Comparison of ENCODE assay signal across 13 cellular contexts in genomic region chr1:207993477-207994445, GRCh38.
A peak's percentile ranks its signal among the peaks of the same experiment; 100 is the strongest.
DNase-seq lines count a peak whose midpoint lies in the region; ATAC-seq, FAIRE-seq and TF ChIP-seq lines count a peak whose summit lies in the region.
"Had no signal": no experiment of that assay in that cellular context is flagged by ENCODE, and none has a peak within 500 bp of the region (broad histone marks: within the 10 kb centered on the region; RNA-seq: fewer than 3 reads in every experiment).

No MANE protein-coding gene starts in this region.

- no peak overlapping the region for H3K9ac ChIP-seq in astrocyte (ENCODE audit: low read length)

- H3K27ac ChIP-seq in astrocyte (ENCODE audit: low read depth, low read length) (no peak overlapping the region), lower lobe of right lung (no peak overlapping the region)
- H3K27ac ChIP-seq in effector memory CD4-positive, alpha-beta T cell (ENCODE audit: insufficient read depth, low read length, poor library complexity, severe bottlenecking): no peak overlapping the region
- H3K27ac ChIP-seq: VCaP had no signal

- no peaks in the 10 kb centered on the region for H3K4me1 Mint-ChIP-seq in astrocyte (ENCODE audit: low read depth, unreplicated experiment)

- DNase-seq in Daoy (ENCODE audit: low read depth): peak; percentile 16
- DNase-seq in HuH-7 (ENCODE audit: low spot score): peak; percentile 17
- DNase-seq in astrocyte (ENCODE audit: low read depth): no peak
- no peak for DNase-seq in lower lobe of right lung
- no peak for DNase-seq in stimulated activated CD4-positive, alpha-beta T cell treated with anti-CD3 and anti-CD28 coated beads, Interleukin-4, amount 100 ng/mL, for 1 hour
- DNase-seq in effector memory CD4-positive, alpha-beta T cell: no peak
- DNase-seq: aorta; NCI-H2107; stimulated activated CD4-positive, alpha-beta T cell treated with anti-CD3 and anti-CD28 coated beads, Interleukin-2, amount 100 ng/mL, for 24 hours had no signal

- H4K20me1 ChIP-seq in astrocyte (ENCODE audit: insufficient read depth, low read length): no peaks in the 10 kb centered on the region

- H3K4me3 ChIP-seq in astrocyte (ENCODE audit: insufficient read depth, low read depth, low read length) (no peak overlapping the region), lower lobe of right lung (no peak overlapping the region)
- H3K4me3 ChIP-seq in effector memory CD4-positive, alpha-beta T cell (ENCODE audit: insufficient read depth, low read depth, low read length, poor library complexity, severe bottlenecking): no peak overlapping the region

- intact Hi-C loops in lower lobe of right lung (cut with DNase I): no loop called here

- H3K9me3 ChIP-seq in astrocyte (ENCODE audit: insufficient read depth, low read depth, low read length): no peaks in the 10 kb centered on the region
- no peaks in the 10 kb centered on the region for H3K9me3 ChIP-seq in lower lobe of right lung
- no peaks in the 10 kb centered on the region for H3K9me3 ChIP-seq in effector memory CD4-positive, alpha-beta T cell (ENCODE audit: control insufficient read depth, low read length)

- H3K36me3 Mint-ChIP-seq in astrocyte (ENCODE audit: low read depth, unreplicated experiment): no peaks in the 10 kb centered on the region

- H3K27me3 Mint-ChIP-seq in astrocyte (ENCODE audit: low read depth, unreplicated experiment): peaks cover 4% of the 10 kb centered on the region

- ATAC-seq in lower lobe of right lung (no peak), GM21576 (IDR thresholded peaks at IDR 0.05; ENCODE audit: unreplicated experiment) (no peak), HG03342 (IDR thresholded peaks at IDR 0.05; ENCODE audit: unreplicated experiment) (no peak)

- H3K36me3 ChIP-seq in astrocyte (ENCODE audit: insufficient read depth, low read length): no peaks in the 10 kb centered on the region
- H3K36me3 ChIP-seq in lower lobe of right lung: no peaks in the 10 kb centered on the region
- H3K36me3 ChIP-seq in effector memory CD4-positive, alpha-beta T cell (ENCODE audit: control insufficient read depth, insufficient read depth, low read length): no peaks in the 10 kb centered on the region

- no peaks in the 10 kb centered on the region for H3K4me1 ChIP-seq in astrocyte (ENCODE audit: insufficient read depth, low read length)
- H3K4me1 ChIP-seq in lower lobe of right lung: no peaks in the 10 kb centered on the region
- H3K4me1 ChIP-seq in effector memory CD4-positive, alpha-beta T cell (ENCODE audit: control insufficient read depth, insufficient read depth, low read length, poor library complexity, severe bottlenecking): no peaks in the 10 kb centered on the region

- H3K79me2 ChIP-seq in astrocyte (ENCODE audit: insufficient read depth, low read length): no peaks in the 10 kb centered on the region

- H3K9me3 Mint-ChIP-seq in astrocyte (ENCODE audit: unreplicated experiment): peaks cover 10% of the 10 kb centered on the region

- H2AFZ ChIP-seq in astrocyte (ENCODE audit: low read depth, low read length): no peak overlapping the region

- no peak overlapping the region for H3K4me2 ChIP-seq in astrocyte (ENCODE audit: low read length)

- FAIRE-seq in astrocyte (lab: Jason Lieb, UNC): no peak
- FAIRE-seq: GM18507 had no signal

- H3K4me3 Mint-ChIP-seq in astrocyte (ENCODE audit: unreplicated experiment): no peak overlapping the region

- H3K27me3 ChIP-seq in astrocyte (ENCODE audit: insufficient read depth, low read length): peaks cover 10% of the 10 kb centered on the region
- H3K27me3 ChIP-seq in lower lobe of right lung (ENCODE audit: low read depth): no peaks in the 10 kb centered on the region
- no peaks in the 10 kb centered on the region for H3K27me3 ChIP-seq in effector memory CD4-positive, alpha-beta T cell (replicated peaks; ENCODE audit: control insufficient read depth, insufficient read depth, low read length, poor library complexity, severe bottlenecking)

- H3K27ac Mint-ChIP-seq in astrocyte (ENCODE audit: unreplicated experiment): no peak overlapping the region

- peak; percentile 27 for TF ChIP-seq CTCF in astrocyte (IDR thresholded peaks at IDR 0.05; ENCODE audit: insufficient read depth, low read depth, low read length)
- TF ChIP-seq CTCF in lower lobe of right lung (IDR thresholded peaks at IDR 0.05): peak; percentile 19

Comparison
In these comparisons a context has a peak if more than half of its experiments do, and no peak if none do; other contexts are left out.
1. DNase-seq: peak in Daoy (single experiment) and HuH-7 (single experiment); none in astrocyte (single experiment), lower lobe of right lung (single experiment), stimulated activated CD4-positive, alpha-beta T cell treated with anti-CD3 and anti-CD28 coated beads, Interleukin-4, amount 100 ng/mL, for 1 hour (single experiment) and effector memory CD4-positive, alpha-beta T cell (0 of 3).